In genomic region chr3:49799761-49800160, GRCh38 we compare ENCODE assay signal across 12 cellular contexts. TPM values are rescaled to one million over a fixed set of nuclear protein-coding genes. Genes with fewer than 3 reads are reported as not detected.
DNase-seq lines count a peak whose midpoint lies in the region; ATAC-seq and TF ChIP-seq lines count a peak whose summit lies in the region.
"Had no signal": no experiment of that assay in that cellular context is flagged by ENCODE, and none has a peak within 500 bp of the region (broad histone marks: within the 10 kb centered on the region; RNA-seq: fewer than 3 reads in every experiment).

Gene CDHR4, minus strand, starts transcription at chr3:49799873. Its CDS starts 61 bp downstream, at chr3:49799812.

- no peak within 1 kb of the TSS for H3K27ac ChIP-seq in colonic mucosa

- H3K27me3 Mint-ChIP-seq in Calu3 (ENCODE audit: unreplicated experiment) (peaks cover 29% of the 10 kb centered on the region), glutamatergic neuron (ENCODE audit: unreplicated experiment) (peaks cover 14% of the 10 kb centered on the region)

- ATAC-seq in omental fat pad (ENCODE audit: low FRiP score) = peak; percentile 33

- no peaks in the 10 kb centered on the region for H3K27me3 ChIP-seq in MG63
- peaks cover 7% of the 10 kb centered on the region for H3K27me3 ChIP-seq in colonic mucosa

- no peaks in the 10 kb centered on the region for H3K9me3 ChIP-seq in MG63
- H3K9me3 ChIP-seq in colonic mucosa = no peaks in the 10 kb centered on the region
- H3K9me3 ChIP-seq: thoracic aorta had no signal

- peaks cover 12% of the 10 kb centered on the region for H3K36me3 Mint-ChIP-seq in Calu3 (ENCODE audit: insufficient read depth, unreplicated experiment)
- H3K36me3 Mint-ChIP-seq in glutamatergic neuron (ENCODE audit: unreplicated experiment) = no peaks in the 10 kb centered on the region

- H3K4me1 ChIP-seq in colonic mucosa = peaks cover 5% of the 10 kb centered on the region

- H3K36me3 ChIP-seq in MG63 = no peaks in the 10 kb centered on the region
- no peaks in the 10 kb centered on the region for H3K36me3 ChIP-seq in colonic mucosa
- H3K36me3 ChIP-seq: thoracic aorta had no signal

- H3K4me1 Mint-ChIP-seq in Calu3 (ENCODE audit: low read depth, unreplicated experiment) (peaks cover 12% of the 10 kb centered on the region), glutamatergic neuron (ENCODE audit: low read depth, unreplicated experiment) (peaks cover 3% of the 10 kb centered on the region)

- no peaks in the 10 kb centered on the region for H3K9me3 Mint-ChIP-seq in Calu3 (ENCODE audit: low read depth, unreplicated experiment)
- H3K9me3 Mint-ChIP-seq in glutamatergic neuron (ENCODE audit: unreplicated experiment) = peaks cover 8% of the 10 kb centered on the region
- H3K9me3 Mint-ChIP-seq: nephron had no signal

- H3K9ac ChIP-seq in colonic mucosa (ENCODE audit: low read depth in 2 of 2, low read length in 2 of 2) = no peak within 1 kb of the TSS

- H3K4me3 ChIP-seq in MG63 (no peak within 1 kb of the TSS), choroid plexus epithelial cell (ENCODE audit: low read depth, low read length) (no peak within 1 kb of the TSS), colonic mucosa (no peak within 1 kb of the TSS)
- H3K4me3 ChIP-seq: thoracic aorta had no signal

- no TSS peak for BruUV-seq in Calu3 (replicated peaks; lab: Mats Ljungman, UMichigan)

- intact Hi-C loops in Calu3 (cut with micrococcal nuclease; ENCODE audit: unreplicated experiment) = loop anchor here (5.0 kb wide), 2 partner anchors 38 to 108 kb away; no protein-coding TSS in a partner anchor
- intact Hi-C loops in colonic mucosa (cut with DNase I) = no loop called here

- CTCF ChIA-PET in Calu3 (lab: Charles Lee) = no interaction called here

- H3K27ac Mint-ChIP-seq in Calu3 (ENCODE audit: unreplicated experiment) (no peak within 1 kb of the TSS), glutamatergic neuron (ENCODE audit: unreplicated experiment) (no peak within 1 kb of the TSS)

- DNase-seq in Calu3 (peak; percentile 54), MG63 (peak; percentile 81), choroid plexus epithelial cell (ENCODE audit: low read depth) (peak; percentile 84), omental fat pad (ENCODE audit: low spot score) (no peak), colonic mucosa (no peak), NCI-H2081 (lab: John Stamatoyannopoulos, UW) (no peak), glutamatergic neuron (no peak)
- no peak for DNase-seq in activated naive CD4-positive, alpha-beta T cell treated with anti-CD3 and anti-CD28 coated beads, Interleukin-2, amount 50 U/mL, for 16 hours
- DNase-seq: DMS 273 treated with DMSO at 0.1 percent for 48 hours, MM.1S had no signal

- H3K4me3 Mint-ChIP-seq in Calu3 (ENCODE audit: low read depth, unreplicated experiment) (no peak within 1 kb of the TSS), glutamatergic neuron (ENCODE audit: unreplicated experiment) (no peak within 1 kb of the TSS)

- TF ChIP-seq CTCF in Calu3 (IDR thresholded peaks at IDR 0.05; ENCODE audit: unreplicated experiment) (no peak), choroid plexus epithelial cell (conservative IDR thresholded peaks at IDR 0.05; ENCODE audit: low read depth, low read length) (no peak), omental fat pad (IDR thresholded peaks at IDR 0.05) (no peak), colonic mucosa (IDR thresholded peaks at IDR 0.05) (no peak), glutamatergic neuron (IDR thresholded peaks at IDR 0.05; ENCODE audit: partially characterized antibody, unreplicated experiment) (no peak)

RNA-seq across cellular contexts. Expression of gene CDHR4, which starts in this region (rescaled TPM):
- not detected in 2 replicates for total RNA-seq in Calu3 (2022)
- total RNA-seq in MG63 (2014; rRNA removed; shearing (Covaris generic); ENCODE audit: low replicate concordance) = 0.10 TPM in 1 of 2 replicates, not detected in the other
- total RNA-seq in omental fat pad = 1 to 10 TPM in 1 of 4 donors, under 1 TPM in 1, not detected in 2; 0.36 to 6.0 TPM
- total RNA-seq in colonic mucosa = not detected
- total RNA-seq in glutamatergic neuron (ENCODE audit: unreplicated experiment) = not detected

Comparison
In these comparisons a context has a peak if more than half of its experiments do, and no peak if none do; other contexts are left out.
1. Peak in DNase-seq in Calu3; RNA of the gene not detected or under 1 TPM.
2. Peak in DNase-seq in MG63; RNA of the gene not detected or under 1 TPM.